Comparison of ENCODE assay signal across 11 cellular contexts in genomic region chr1:202275061-202275770, GRCh38.
DNase-seq lines count a peak whose midpoint lies in the region; ATAC-seq and FAIRE-seq lines count a peak whose summit lies in the region.
"Had no signal": no experiment of that assay in that cellular context is flagged by ENCODE, and none has a peak within 500 bp of the region (broad histone marks: within the 10 kb centered on the region; RNA-seq: fewer than 3 reads in every experiment).

No MANE protein-coding gene starts in this region.

- no peak for ATAC-seq in HG02870 (IDR thresholded peaks at IDR 0.05; ENCODE audit: unreplicated experiment)

- FAIRE-seq in urothelium cell line (lab: Jason Lieb, UNC) (no peak), RCC 7860 (lab: Jason Lieb, UNC) (no peak)
- FAIRE-seq: H54 had no signal

- DNase-seq in activated CD4-positive, CD25-positive, alpha-beta regulatory T cell treated with anti-CD3 and anti-CD28 coated beads, Interleukin-2, amount 50 U/mL, for 72 hours, result peak; percentile 18
- DNase-seq in activated CD4-positive, CD25-positive, alpha-beta regulatory T cell (lab: John Stamatoyannopoulos, UW), result no peak
- peak; percentile 50 for DNase-seq in NCI-H82 treated with DMSO at 0.1 percent for 48 hours (lab: John Stamatoyannopoulos, UW; ENCODE audit: unreplicated experiment)
- peak; percentile 16 for DNase-seq in islet precursor cell
- DNase-seq in urothelium cell line (ENCODE audit: low spot score), result no peak
- DNase-seq in RCC 7860 (ENCODE audit: low spot score), result no peak
- DNase-seq: NCI-H1694, NCI-H345, SHP77 treated with DMSO at 0.1 percent for 48 hours had no signal

Comparison
In these comparisons a context has a peak if more than half of its experiments do, and no peak if none do; other contexts are left out.
1. DNase-seq: peak in activated CD4-positive, CD25-positive, alpha-beta regulatory T cell treated with anti-CD3 and anti-CD28 coated beads, Interleukin-2, amount 50 U/mL, for 72 hours (single experiment), NCI-H82 treated with DMSO at 0.1 percent for 48 hours (single experiment) and islet precursor cell (single experiment); none in activated CD4-positive, CD25-positive, alpha-beta regulatory T cell (0 of 4), urothelium cell line (single experiment) and RCC 7860 (single experiment).